ENCODE assay signal across 26 cellular contexts in the genomic region with DNA sequence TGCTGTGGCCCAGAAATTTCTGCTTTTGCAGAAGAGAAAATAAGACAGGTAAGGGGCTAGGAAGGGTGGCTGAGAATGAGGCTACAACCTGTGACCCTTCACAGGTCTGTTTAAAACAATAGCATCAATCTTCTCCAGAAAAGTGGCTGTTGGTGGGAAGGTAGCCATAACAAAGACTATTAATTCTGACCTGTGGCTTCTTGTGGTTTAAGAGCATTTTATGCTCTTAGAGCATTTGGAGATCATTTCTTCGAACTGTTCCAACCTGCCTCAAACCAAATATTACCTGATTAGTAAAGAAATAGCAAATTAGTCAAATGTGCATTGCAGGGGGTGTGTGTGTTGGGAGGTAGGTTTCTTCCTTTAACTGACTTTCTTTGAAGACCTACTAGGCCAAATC. TPM values are rescaled to one million over a fixed set of nuclear protein-coding genes. Genes with fewer than 3 reads are reported as not detected.
DNase-seq lines count a peak whose midpoint lies in the region; ATAC-seq, FAIRE-seq and TF ChIP-seq lines count a peak whose summit lies in the region.
"Had no signal": no experiment of that assay in that cellular context is flagged by ENCODE, and none has a peak within 500 bp of the region (broad histone marks: within the 10 kb centered on the region; RNA-seq: fewer than 3 reads in every experiment).

No MANE protein-coding gene starts in this region.

- H3K27me3 ChIP-seq in keratinocyte (ENCODE audit: control insufficient read depth, extremely low read depth, insufficient read depth, low read length), result no peaks in the 10 kb centered on the region
- H3K27me3 ChIP-seq: BLaER1 had no signal

- BruUV-seq in Calu3 (replicated peaks; lab: Mats Ljungman, UMichigan), result no TSS peak

- H3K27me3 Mint-ChIP-seq in Calu3 (ENCODE audit: unreplicated experiment) (no peaks in the 10 kb centered on the region), IgD-negative memory B cell (peaks cover 14% of the 10 kb centered on the region)
- H3K27me3 Mint-ChIP-seq in activated naive CD8-positive, alpha-beta T cell treated with anti-CD3 and anti-CD28 coated beads, Interleukin-2, amount 50 U/mL, for 24 hours, result peaks cover 3% of the 10 kb centered on the region

- no peak overlapping the region for H2AFZ ChIP-seq in keratinocyte (ENCODE audit: control insufficient read depth, low read length)

- peaks cover 24% of the 10 kb centered on the region for H3K4me1 ChIP-seq in keratinocyte (ENCODE audit: control insufficient read depth, extremely low read depth, insufficient read depth, low read length)
- H3K4me1 ChIP-seq: HAP-1 had no signal

- H3K9me1 ChIP-seq in keratinocyte (ENCODE audit: control insufficient read depth, extremely low read depth, insufficient read depth, low read length), result no peaks in the 10 kb centered on the region

- no peaks in the 10 kb centered on the region for H4K20me1 ChIP-seq in keratinocyte (ENCODE audit: control insufficient read depth, extremely low read depth, insufficient read depth, low read length)
- H4K20me1 ChIP-seq: BLaER1 had no signal

- no peak overlapping the region for H3K4me3 ChIP-seq in keratinocyte (ENCODE audit: control insufficient read depth in 2 of 3, extremely low read depth in 1 of 3, insufficient read depth in 2 of 3, low read depth in 1 of 3, low read length in 3 of 3)
- H3K4me3 ChIP-seq: BLaER1, coronary artery, HAP-1 had no signal

- no peaks in the 10 kb centered on the region for H3K9me3 ChIP-seq in keratinocyte (ENCODE audit: control insufficient read depth, low read depth, low read length)
- H3K9me3 ChIP-seq: HAP-1, neutrophil had no signal

- dilution Hi-C loops in keratinocyte (cut with MboI; ENCODE audit: extremely low pct_ligation_motif_present, low sequenced_read_pairs), result no loop called here

- H3K4me2 ChIP-seq in keratinocyte (ENCODE audit: control insufficient read depth, extremely low read depth, insufficient read depth, low read depth, low read length), result no peak overlapping the region
- H3K4me2 ChIP-seq: BLaER1 had no signal

- intact Hi-C loops in Calu3 (cut with micrococcal nuclease; ENCODE audit: unreplicated experiment), result no loop called here

- CTCF ChIA-PET in Calu3 (lab: Charles Lee), result interaction anchor here (0.6 kb wide), 1 partner anchor 35 kb away, joined by 3 read pairs; no protein-coding TSS in a partner anchor

- H3K36me3 Mint-ChIP-seq in Calu3 (ENCODE audit: insufficient read depth, unreplicated experiment), result peaks cover 20% of the 10 kb centered on the region
- peaks cover under 1% of the 10 kb centered on the region for H3K36me3 Mint-ChIP-seq in IgD-negative memory B cell
- peaks cover 4% of the 10 kb centered on the region for H3K36me3 Mint-ChIP-seq in activated naive CD8-positive, alpha-beta T cell treated with anti-CD3 and anti-CD28 coated beads, Interleukin-2, amount 50 U/mL, for 24 hours (ENCODE audit: low read depth)
- H3K36me3 Mint-ChIP-seq: mesothelial cell of epicardium, type B pancreatic cell had no signal

- peak overlapping the region; percentile 88 for H3K27ac Mint-ChIP-seq in Calu3 (ENCODE audit: unreplicated experiment)
- peak overlapping the region in 2 of 3 donors; percentile 59 to 70 for H3K27ac Mint-ChIP-seq in IgD-negative memory B cell
- peak overlapping the region; percentile 73 for H3K27ac Mint-ChIP-seq in activated naive CD8-positive, alpha-beta T cell treated with anti-CD3 and anti-CD28 coated beads, Interleukin-2, amount 50 U/mL, for 24 hours
- H3K27ac Mint-ChIP-seq: mesothelial cell of epicardium, progenitor cell of endocrine pancreas, type B pancreatic cell had no signal

- H3K27ac ChIP-seq in keratinocyte (ENCODE audit: control insufficient read depth, insufficient read depth, low read length), result peak overlapping the region; percentile 100
- H3K27ac ChIP-seq: BLaER1, coronary artery, neutrophil had no signal

- H3K36me3 ChIP-seq in keratinocyte (ENCODE audit: control insufficient read depth in 2 of 2, extremely low read depth in 1 of 2, insufficient read depth in 2 of 2, low read length in 2 of 2), result peaks cover 0 to 4% of the 10 kb centered on the region in 2 experiments
- H3K36me3 ChIP-seq: BLaER1, HAP-1, neutrophil had no signal

- no peak for ATAC-seq in activated naive CD8-positive, alpha-beta T cell treated with anti-CD3 and anti-CD28 coated beads, Interleukin-2, amount 50 U/mL, for 24 hours
- ATAC-seq: sciatic nerve had no signal

- peaks cover 81% of the 10 kb centered on the region for H3K4me1 Mint-ChIP-seq in Calu3 (ENCODE audit: low read depth, unreplicated experiment)
- peaks cover 22 to 37% (median 22%) of the 10 kb centered on the region in 3 donors for H3K4me1 Mint-ChIP-seq in IgD-negative memory B cell
- H3K4me1 Mint-ChIP-seq in activated naive CD8-positive, alpha-beta T cell treated with anti-CD3 and anti-CD28 coated beads, Interleukin-2, amount 50 U/mL, for 24 hours, result peaks cover 38% of the 10 kb centered on the region
- H3K4me1 Mint-ChIP-seq: mesothelial cell of epicardium had no signal

- FAIRE-seq in keratinocyte (lab: Jason Lieb, UNC), result no peak
- FAIRE-seq: GM12892, kidney had no signal

- H3K79me2 ChIP-seq in keratinocyte (ENCODE audit: control insufficient read depth, insufficient read depth, low read length), result no peaks in the 10 kb centered on the region

- H3K4me3 Mint-ChIP-seq in Calu3 (ENCODE audit: low read depth, unreplicated experiment) (peak overlapping the region; percentile 3), IgD-negative memory B cell (peak overlapping the region in 1 of 4 donors; percentile 20)
- no peak overlapping the region for H3K4me3 Mint-ChIP-seq in activated naive CD8-positive, alpha-beta T cell treated with anti-CD3 and anti-CD28 coated beads, Interleukin-2, amount 50 U/mL, for 24 hours
- H3K4me3 Mint-ChIP-seq: activated B cell treated with CpG ODN at 0.5 μM for 24 hours, mesothelial cell of epicardium, type B pancreatic cell had no signal

- no peak overlapping the region for H3K9ac ChIP-seq in keratinocyte (ENCODE audit: control insufficient read depth, extremely low read depth, insufficient read depth, low read length)
- H3K9ac ChIP-seq: BLaER1 had no signal

- no peak for TF ChIP-seq CTCF in Calu3 (IDR thresholded peaks at IDR 0.05; ENCODE audit: unreplicated experiment)
- TF ChIP-seq CTCF in keratinocyte (optimal IDR thresholded peaks at IDR 0.05 in 1 of 3, IDR thresholded peaks at IDR 0.05 in 1 of 3, conservative IDR thresholded peaks at IDR 0.05 in 1 of 3; ENCODE audit: extremely low read depth in 1 of 3, insufficient read depth in 2 of 3, low read length in 3 of 3), result no peak

- DNase-seq in Calu3 (no peak), keratinocyte (ENCODE audit: low read depth, low spot score) (no peak), NCI-H1930 (lab: John Stamatoyannopoulos, UW) (no peak), GM03348 (ENCODE audit: low spot score) (no peak), ecto neural progenitor cell (ENCODE audit: low spot score) (no peak)
- no peak for DNase-seq in activated naive CD8-positive, alpha-beta T cell treated with anti-CD3 and anti-CD28 coated beads, Interleukin-2, amount 50 U/mL, for 24 hours
- DNase-seq: activated B cell treated with CpG ODN at 0.5 μM for 24 hours; activated CD4-positive, alpha-beta T cell treated with anti-CD3 and anti-CD28 coated beads, Interleukin-2, amount 50 U/mL, for 1 hour; activated naive CD4-positive, alpha-beta T cell treated with anti-CD3 and anti-CD28 coated beads, Interleukin-2, amount 50 U/mL, for 16 hours; anterior cingulate cortex; effector memory CD4-positive, alpha-beta T cell; kidney; NCI-H146; NCI-H446 treated with DMSO at 0.1 percent for 48 hours; stimulated activated CD4-positive, alpha-beta T cell treated with anti-CD3 and anti-CD28 coated beads, Interleukin-12 subunit alpha, Interleukin-12 subunit beta, amount 100 ng/mL, for 4 hours; stimulated activated CD4-positive, alpha-beta T cell treated with anti-CD3 and anti-CD28 coated beads, Interleukin-2, amount 100 ng/mL, for 48 hours had no signal

- H3K9me3 Mint-ChIP-seq in Calu3 (ENCODE audit: low read depth, unreplicated experiment) (peaks cover 4% of the 10 kb centered on the region), IgD-negative memory B cell (peaks cover under 1% of the 10 kb centered on the region in 3 donors)
- H3K9me3 Mint-ChIP-seq in activated naive CD8-positive, alpha-beta T cell treated with anti-CD3 and anti-CD28 coated beads, Interleukin-2, amount 50 U/mL, for 24 hours, result peaks cover 2% of the 10 kb centered on the region

RNA-seq across cellular contexts. Expression of a gene that starts 15.2 kb away (rescaled TPM):
- total RNA-seq in Calu3 (2022), result 30.7 and 37.7 TPM in 2 replicates
- polyA plus RNA-seq in IgD-negative memory B cell (35.1 TPM), keratinocyte (5.4 to 6.5 TPM (median 6.1 TPM) in 3 replicates)
- 20.0 TPM for polyA plus RNA-seq in keratinocyte (2011; ENCODE audit: low read depth)
- polyA plus RNA-seq in keratinocyte (2011; cell fraction: cytosol; rRNA removed), result 2.8 and 4.4 TPM in 2 replicates
- 11.5 and 13.0 TPM in 2 replicates for polyA plus RNA-seq in keratinocyte (2011; cell fraction: nucleus; rRNA removed)
- polyA plus RNA-seq in keratinocyte (2012; ENCODE audit: low replicate concordance), result 3.4 and 28.2 TPM in 2 replicates
- 14.2 to 24.7 TPM (median 15.7 TPM) in 3 replicates for polyA minus RNA-seq in keratinocyte
- 11.7 TPM for polyA minus RNA-seq in keratinocyte (2011; cell fraction: cytosol; rRNA and poly(A)+ RNA removed)
- 15.3 and 24.2 TPM in 2 replicates for polyA minus RNA-seq in keratinocyte (2011; cell fraction: nucleus; rRNA and poly(A)+ RNA removed)

RNA-seq across cellular contexts. Expression of a gene that starts 39.5 kb away (rescaled TPM):
- 91.9 and 108 TPM in 2 replicates for total RNA-seq in Calu3 (2022)
- polyA plus RNA-seq in IgD-negative memory B cell (18.8 TPM), keratinocyte (84.5 to 123 TPM (median 84.7 TPM) in 3 replicates)
- polyA plus RNA-seq in keratinocyte (2011; ENCODE audit: low read depth), result 49.3 TPM
- polyA plus RNA-seq in keratinocyte (2011; cell fraction: cytosol; rRNA removed), result 52.1 and 54.3 TPM in 2 replicates
- 152 and 168 TPM in 2 replicates for polyA plus RNA-seq in keratinocyte (2011; cell fraction: nucleus; rRNA removed)
- 70.8 and 113 TPM in 2 replicates for polyA plus RNA-seq in keratinocyte (2012; ENCODE audit: low replicate concordance)
- 44.2 to 50.5 TPM (median 48.9 TPM) in 3 replicates for polyA minus RNA-seq in keratinocyte
- 72.3 TPM for polyA minus RNA-seq in keratinocyte (2011; cell fraction: cytosol; rRNA and poly(A)+ RNA removed)
- polyA minus RNA-seq in keratinocyte (2011; cell fraction: nucleus; rRNA and poly(A)+ RNA removed), result 102 and 139 TPM in 2 replicates
